ENCODE assay signal across 1 cellular context in the genomic region with DNA sequence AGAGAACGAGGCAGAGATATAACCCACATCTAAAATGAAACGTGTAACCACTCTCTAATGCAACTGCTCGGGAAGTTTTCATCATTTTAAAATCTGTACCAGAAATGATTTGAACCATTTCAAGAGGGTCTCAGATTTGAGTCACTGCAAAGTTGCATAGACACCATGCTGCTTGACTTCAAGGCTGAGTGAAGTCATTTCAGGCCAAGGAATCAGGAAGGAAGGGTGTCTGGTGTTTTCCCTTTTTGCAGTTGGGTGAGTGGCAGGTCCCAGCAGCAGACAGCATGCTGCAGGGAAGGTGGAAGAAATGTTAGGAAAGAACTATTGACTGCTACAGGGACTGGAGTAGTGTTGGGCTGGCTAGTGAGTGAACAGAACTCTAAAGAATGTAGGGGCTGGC.
TF ChIP-seq lines count a peak whose summit lies in the region.

No MANE protein-coding gene starts in this region.

TF ChIP-seq in GM12878, 131 proteins besides CTCF, POLR2A, EP300 and RAD21 (continued from another document and continues in another):
- TF ChIP-seq, protein P1, sequence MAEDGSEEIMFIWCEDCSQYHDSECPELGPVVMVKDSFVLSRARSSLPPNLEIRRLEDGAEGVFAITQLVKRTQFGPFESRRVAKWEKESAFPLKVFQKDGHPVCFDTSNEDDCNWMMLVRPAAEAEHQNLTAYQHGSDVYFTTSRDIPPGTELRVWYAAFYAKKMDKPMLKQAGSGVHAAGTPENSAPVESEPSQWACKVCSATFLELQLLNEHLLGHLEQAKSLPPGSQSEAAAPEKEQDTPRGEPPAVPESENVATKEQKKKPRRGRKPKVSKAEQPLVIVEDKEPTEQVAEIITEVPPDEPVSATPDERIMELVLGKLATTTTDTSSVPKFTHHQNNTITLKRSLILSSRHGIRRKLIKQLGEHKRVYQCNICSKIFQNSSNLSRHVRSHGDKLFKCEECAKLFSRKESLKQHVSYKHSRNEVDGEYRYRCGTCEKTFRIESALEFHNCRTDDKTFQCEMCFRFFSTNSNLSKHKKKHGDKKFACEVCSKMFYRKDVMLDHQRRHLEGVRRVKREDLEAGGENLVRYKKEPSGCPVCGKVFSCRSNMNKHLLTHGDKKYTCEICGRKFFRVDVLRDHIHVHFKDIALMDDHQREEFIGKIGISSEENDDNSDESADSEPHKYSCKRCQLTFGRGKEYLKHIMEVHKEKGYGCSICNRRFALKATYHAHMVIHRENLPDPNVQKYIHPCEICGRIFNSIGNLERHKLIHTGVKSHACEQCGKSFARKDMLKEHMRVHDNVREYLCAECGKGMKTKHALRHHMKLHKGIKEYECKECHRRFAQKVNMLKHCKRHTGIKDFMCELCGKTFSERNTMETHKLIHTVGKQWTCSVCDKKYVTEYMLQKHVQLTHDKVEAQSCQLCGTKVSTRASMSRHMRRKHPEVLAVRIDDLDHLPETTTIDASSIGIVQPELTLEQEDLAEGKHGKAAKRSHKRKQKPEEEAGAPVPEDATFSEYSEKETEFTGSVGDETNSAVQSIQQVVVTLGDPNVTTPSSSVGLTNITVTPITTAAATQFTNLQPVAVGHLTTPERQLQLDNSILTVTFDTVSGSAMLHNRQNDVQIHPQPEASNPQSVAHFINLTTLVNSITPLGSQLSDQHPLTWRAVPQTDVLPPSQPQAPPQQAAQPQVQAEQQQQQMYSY (CRISPR knock-in tag; IDR thresholded peaks at IDR 0.05): no peak
- TF ChIP-seq SMC3 (IDR thresholded peaks at IDR 0.05; ENCODE audit: borderline replicate concordance, low read length): no peak
- peak; percentile 96 for TF ChIP-seq JUNB (IDR thresholded peaks at IDR 0.05)
- no peak for TF ChIP-seq BRCA1 (IDR thresholded peaks at IDR 0.05; ENCODE audit: low read depth, low read length)
- TF ChIP-seq PAX5 (IDR thresholded peaks at IDR 0.05; ENCODE audit: borderline replicate concordance, low read depth, low read length): peak; percentile 69; the same call in 1 of the 2 replicates
- TF ChIP-seq FOXK2 (IDR thresholded peaks at IDR 0.05): no peak
- no peak for TF ChIP-seq TBL1XR1 (IDR thresholded peaks at IDR 0.05; ENCODE audit: low read depth, low read length)
- TF ChIP-seq PAX8 (IDR thresholded peaks at IDR 0.05): no peak
- TF ChIP-seq SP1 (IDR thresholded peaks at IDR 0.05; ENCODE audit: low read depth, low read length): no peak
- TF ChIP-seq, protein P2, sequence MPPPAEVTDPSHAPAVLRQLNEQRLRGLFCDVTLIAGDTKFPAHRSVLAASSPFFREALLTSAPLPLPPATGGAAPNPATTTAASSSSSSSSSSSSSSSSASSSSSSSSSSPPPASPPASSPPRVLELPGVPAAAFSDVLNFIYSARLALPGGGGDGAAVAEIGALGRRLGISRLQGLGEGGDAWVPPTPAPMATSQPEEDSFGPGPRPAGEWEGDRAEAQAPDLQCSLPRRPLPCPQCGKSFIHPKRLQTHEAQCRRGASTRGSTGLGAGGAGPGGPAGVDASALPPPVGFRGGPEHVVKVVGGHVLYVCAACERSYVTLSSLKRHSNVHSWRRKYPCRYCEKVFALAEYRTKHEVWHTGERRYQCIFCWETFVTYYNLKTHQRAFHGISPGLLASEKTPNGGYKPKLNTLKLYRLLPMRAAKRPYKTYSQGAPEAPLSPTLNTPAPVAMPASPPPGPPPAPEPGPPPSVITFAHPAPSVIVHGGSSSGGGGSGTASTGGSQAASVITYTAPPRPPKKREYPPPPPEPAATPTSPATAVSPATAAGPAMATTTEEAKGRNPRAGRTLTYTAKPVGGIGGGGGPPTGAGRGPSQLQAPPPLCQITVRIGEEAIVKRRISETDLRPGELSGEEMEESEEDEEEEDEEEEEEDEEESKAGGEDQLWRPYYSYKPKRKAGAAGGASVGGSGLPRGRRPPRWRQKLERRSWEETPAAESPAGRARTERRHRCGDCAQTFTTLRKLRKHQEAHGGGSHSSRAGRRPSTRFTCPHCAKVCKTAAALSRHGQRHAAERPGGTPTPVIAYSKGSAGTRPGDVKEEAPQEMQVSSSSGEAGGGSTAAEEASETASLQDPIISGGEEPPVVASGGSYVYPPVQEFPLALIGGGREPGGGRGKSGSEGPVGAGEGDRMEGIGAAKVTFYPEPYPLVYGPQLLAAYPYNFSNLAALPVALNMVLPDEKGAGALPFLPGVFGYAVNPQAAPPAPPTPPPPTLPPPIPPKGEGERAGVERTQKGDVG (CRISPR knock-in tag; IDR thresholded peaks at IDR 0.05): no peak
- no peak for TF ChIP-seq DPF2 (IDR thresholded peaks at IDR 0.05)
- no peak for TF ChIP-seq CHD1 (IDR thresholded peaks at IDR 0.05; ENCODE audit: low read depth, low read length)
- TF ChIP-seq, protein P3, sequence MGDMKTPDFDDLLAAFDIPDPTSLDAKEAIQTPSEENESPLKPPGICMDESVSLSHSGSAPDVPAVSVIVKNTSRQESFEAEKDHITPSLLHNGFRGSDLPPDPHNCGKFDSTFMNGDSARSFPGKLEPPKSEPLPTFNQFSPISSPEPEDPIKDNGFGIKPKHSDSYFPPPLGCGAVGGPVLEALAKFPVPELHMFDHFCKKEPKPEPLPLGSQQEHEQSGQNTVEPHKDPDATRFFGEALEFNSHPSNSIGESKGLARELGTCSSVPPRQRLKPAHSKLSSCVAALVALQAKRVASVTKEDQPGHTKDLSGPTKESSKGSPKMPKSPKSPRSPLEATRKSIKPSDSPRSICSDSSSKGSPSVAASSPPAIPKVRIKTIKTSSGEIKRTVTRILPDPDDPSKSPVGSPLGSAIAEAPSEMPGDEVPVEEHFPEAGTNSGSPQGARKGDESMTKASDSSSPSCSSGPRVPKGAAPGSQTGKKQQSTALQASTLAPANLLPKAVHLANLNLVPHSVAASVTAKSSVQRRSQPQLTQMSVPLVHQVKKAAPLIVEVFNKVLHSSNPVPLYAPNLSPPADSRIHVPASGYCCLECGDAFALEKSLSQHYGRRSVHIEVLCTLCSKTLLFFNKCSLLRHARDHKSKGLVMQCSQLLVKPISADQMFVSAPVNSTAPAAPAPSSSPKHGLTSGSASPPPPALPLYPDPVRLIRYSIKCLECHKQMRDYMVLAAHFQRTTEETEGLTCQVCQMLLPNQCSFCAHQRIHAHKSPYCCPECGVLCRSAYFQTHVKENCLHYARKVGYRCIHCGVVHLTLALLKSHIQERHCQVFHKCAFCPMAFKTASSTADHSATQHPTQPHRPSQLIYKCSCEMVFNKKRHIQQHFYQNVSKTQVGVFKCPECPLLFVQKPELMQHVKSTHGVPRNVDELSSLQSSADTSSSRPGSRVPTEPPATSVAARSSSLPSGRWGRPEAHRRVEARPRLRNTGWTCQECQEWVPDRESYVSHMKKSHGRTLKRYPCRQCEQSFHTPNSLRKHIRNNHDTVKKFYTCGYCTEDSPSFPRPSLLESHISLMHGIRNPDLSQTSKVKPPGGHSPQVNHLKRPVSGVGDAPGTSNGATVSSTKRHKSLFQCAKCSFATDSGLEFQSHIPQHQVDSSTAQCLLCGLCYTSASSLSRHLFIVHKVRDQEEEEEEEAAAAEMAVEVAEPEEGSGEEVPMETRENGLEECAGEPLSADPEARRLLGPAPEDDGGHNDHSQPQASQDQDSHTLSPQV (IDR thresholded peaks at IDR 0.05): no peak
- no peak for TF ChIP-seq ATF7 (IDR thresholded peaks at IDR 0.05; ENCODE audit: low read depth)
- TF ChIP-seq TCF12 (IDR thresholded peaks at IDR 0.05; ENCODE audit: low read depth, low read length): no peak
- TF ChIP-seq RUNX3 (IDR thresholded peaks at IDR 0.05; ENCODE audit: low read length): peak; percentile 86
- TF ChIP-seq HDAC2 (IDR thresholded peaks at IDR 0.05): no peak
- TF ChIP-seq ZZZ3 (IDR thresholded peaks at IDR 0.05; ENCODE audit: control insufficient read depth, insufficient read length, low read depth): no peak
- TF ChIP-seq, protein P4, sequence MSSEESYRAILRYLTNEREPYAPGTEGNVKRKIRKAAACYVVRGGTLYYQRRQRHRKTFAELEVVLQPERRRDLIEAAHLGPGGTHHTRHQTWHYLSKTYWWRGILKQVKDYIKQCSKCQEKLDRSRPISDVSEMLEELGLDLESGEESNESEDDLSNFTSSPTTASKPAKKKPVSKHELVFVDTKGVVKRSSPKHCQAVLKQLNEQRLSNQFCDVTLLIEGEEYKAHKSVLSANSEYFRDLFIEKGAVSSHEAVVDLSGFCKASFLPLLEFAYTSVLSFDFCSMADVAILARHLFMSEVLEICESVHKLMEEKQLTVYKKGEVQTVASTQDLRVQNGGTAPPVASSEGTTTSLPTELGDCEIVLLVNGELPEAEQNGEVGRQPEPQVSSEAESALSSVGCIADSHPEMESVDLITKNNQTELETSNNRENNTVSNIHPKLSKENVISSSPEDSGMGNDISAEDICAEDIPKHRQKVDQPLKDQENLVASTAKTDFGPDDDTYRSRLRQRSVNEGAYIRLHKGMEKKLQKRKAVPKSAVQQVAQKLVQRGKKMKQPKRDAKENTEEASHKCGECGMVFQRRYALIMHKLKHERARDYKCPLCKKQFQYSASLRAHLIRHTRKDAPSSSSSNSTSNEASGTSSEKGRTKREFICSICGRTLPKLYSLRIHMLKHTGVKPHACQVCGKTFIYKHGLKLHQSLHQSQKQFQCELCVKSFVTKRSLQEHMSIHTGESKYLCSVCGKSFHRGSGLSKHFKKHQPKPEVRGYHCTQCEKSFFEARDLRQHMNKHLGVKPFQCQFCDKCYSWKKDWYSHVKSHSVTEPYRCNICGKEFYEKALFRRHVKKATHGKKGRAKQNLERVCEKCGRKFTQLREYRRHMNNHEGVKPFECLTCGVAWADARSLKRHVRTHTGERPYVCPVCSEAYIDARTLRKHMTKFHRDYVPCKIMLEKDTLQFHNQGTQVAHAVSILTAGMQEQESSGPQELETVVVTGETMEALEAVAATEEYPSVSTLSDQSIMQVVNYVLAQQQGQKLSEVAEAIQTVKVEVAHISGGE (CRISPR knock-in tag; IDR thresholded peaks at IDR 0.05): no peak
- TF ChIP-seq BACH1 (IDR thresholded peaks at IDR 0.05; ENCODE audit: borderline replicate concordance): no peak
- TF ChIP-seq NR2F1 (conservative IDR thresholded peaks at IDR 0.05): no peak; the same call in 1 of the 2 replicates
- TF ChIP-seq POLR2AphosphoS5 (IDR thresholded peaks at IDR 0.05; ENCODE audit: low read length): no peak
- TF ChIP-seq YBX1 (IDR thresholded peaks at IDR 0.05): no peak
- TF ChIP-seq FOXM1 (IDR thresholded peaks at IDR 0.05; ENCODE audit: low read depth, low read length): peak; percentile 59; the same call in 1 of the 2 replicates
- no peak for TF ChIP-seq NFXL1 (IDR thresholded peaks at IDR 0.05; ENCODE audit: borderline replicate concordance)
- no peak for TF ChIP-seq CBFB (IDR thresholded peaks at IDR 0.05; ENCODE audit: low read depth)
- no peak for TF ChIP-seq KLF5 (IDR thresholded peaks at IDR 0.05; ENCODE audit: partially characterized antibody)
- no peak for TF ChIP-seq STAT1 (conservative IDR thresholded peaks at IDR 0.05)
- no peak for TF ChIP-seq LARP7 (IDR thresholded peaks at IDR 0.05)
- no peak for TF ChIP-seq SREBF2 (IDR thresholded peaks at IDR 0.05; ENCODE audit: low read length)
- no peak for TF ChIP-seq ZNF622 (IDR thresholded peaks at IDR 0.05)
- no peak for TF ChIP-seq NFYA (IDR thresholded peaks at IDR 0.05; ENCODE audit: borderline replicate concordance, low read depth, low read length)
- TF ChIP-seq, protein P5, sequence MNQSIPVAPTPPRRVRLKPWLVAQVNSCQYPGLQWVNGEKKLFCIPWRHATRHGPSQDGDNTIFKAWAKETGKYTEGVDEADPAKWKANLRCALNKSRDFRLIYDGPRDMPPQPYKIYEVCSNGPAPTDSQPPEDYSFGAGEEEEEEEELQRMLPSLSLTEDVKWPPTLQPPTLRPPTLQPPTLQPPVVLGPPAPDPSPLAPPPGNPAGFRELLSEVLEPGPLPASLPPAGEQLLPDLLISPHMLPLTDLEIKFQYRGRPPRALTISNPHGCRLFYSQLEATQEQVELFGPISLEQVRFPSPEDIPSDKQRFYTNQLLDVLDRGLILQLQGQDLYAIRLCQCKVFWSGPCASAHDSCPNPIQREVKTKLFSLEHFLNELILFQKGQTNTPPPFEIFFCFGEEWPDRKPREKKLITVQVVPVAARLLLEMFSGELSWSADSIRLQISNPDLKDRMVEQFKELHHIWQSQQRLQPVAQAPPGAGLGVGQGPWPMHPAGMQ (IDR thresholded peaks at IDR 0.05; ENCODE audit: borderline replicate concordance): no peak
- TF ChIP-seq, protein P6, sequence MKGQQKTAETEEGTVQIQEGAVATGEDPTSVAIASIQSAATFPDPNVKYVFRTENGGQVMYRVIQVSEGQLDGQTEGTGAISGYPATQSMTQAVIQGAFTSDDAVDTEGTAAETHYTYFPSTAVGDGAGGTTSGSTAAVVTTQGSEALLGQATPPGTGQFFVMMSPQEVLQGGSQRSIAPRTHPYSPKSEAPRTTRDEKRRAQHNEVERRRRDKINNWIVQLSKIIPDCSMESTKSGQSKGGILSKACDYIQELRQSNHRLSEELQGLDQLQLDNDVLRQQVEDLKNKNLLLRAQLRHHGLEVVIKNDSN (IDR thresholded peaks at IDR 0.05; ENCODE audit: borderline replicate concordance, extremely low read length, insufficient read depth, low read depth, low read length): no peak
- no peak for TF ChIP-seq CHD4 (IDR thresholded peaks at IDR 0.05)
- TF ChIP-seq ZNF207 (IDR thresholded peaks at IDR 0.05; ENCODE audit: borderline replicate concordance): no peak
- no peak for TF ChIP-seq MTA2 (IDR thresholded peaks at IDR 0.05; ENCODE audit: low read depth)
- TF ChIP-seq NR2C2 (IDR thresholded peaks at IDR 0.05; ENCODE audit: borderline replicate concordance, control insufficient read depth, insufficient read length, low read depth): no peak
- no peak for TF ChIP-seq POLR2AphosphoS2 (IDR thresholded peaks at IDR 0.05; ENCODE audit: low read depth, low read length)
- TF ChIP-seq, protein P7, sequence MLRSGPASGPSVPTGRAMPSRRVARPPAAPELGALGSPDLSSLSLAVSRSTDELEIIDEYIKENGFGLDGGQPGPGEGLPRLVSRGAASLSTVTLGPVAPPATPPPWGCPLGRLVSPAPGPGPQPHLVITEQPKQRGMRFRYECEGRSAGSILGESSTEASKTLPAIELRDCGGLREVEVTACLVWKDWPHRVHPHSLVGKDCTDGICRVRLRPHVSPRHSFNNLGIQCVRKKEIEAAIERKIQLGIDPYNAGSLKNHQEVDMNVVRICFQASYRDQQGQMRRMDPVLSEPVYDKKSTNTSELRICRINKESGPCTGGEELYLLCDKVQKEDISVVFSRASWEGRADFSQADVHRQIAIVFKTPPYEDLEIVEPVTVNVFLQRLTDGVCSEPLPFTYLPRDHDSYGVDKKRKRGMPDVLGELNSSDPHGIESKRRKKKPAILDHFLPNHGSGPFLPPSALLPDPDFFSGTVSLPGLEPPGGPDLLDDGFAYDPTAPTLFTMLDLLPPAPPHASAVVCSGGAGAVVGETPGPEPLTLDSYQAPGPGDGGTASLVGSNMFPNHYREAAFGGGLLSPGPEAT (IDR thresholded peaks at IDR 0.05; ENCODE audit: low read depth): no peak
- TF ChIP-seq, protein P8, sequence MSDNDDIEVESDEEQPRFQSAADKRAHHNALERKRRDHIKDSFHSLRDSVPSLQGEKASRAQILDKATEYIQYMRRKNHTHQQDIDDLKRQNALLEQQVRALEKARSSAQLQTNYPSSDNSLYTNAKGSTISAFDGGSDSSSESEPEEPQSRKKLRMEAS (IDR thresholded peaks at IDR 0.05; ENCODE audit: low read depth, low read length): no peak
- no peak for TF ChIP-seq STAT3 (IDR thresholded peaks at IDR 0.05; ENCODE audit: low read depth, low read length)
- TF ChIP-seq, protein P9, sequence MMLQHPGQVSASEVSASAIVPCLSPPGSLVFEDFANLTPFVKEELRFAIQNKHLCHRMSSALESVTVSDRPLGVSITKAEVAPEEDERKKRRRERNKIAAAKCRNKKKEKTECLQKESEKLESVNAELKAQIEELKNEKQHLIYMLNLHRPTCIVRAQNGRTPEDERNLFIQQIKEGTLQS (IDR thresholded peaks at IDR 0.05; ENCODE audit: borderline replicate concordance, extremely low read depth, low read depth, low read length): no peak
- no peak for TF ChIP-seq MEF2B (IDR thresholded peaks at IDR 0.05; ENCODE audit: partially characterized antibody, poor library complexity, severe bottlenecking)
- TF ChIP-seq EED (IDR thresholded peaks at IDR 0.05; ENCODE audit: low read depth): peak; percentile 81
- no peak for TF ChIP-seq TCF3 (IDR thresholded peaks at IDR 0.05; ENCODE audit: borderline replicate concordance, insufficient read depth, low read depth, low read length)
